ENCODE assay signal across 28 cellular contexts in genomic region chr13:90447034-90447734, GRCh38.
DNase-seq lines count a peak whose midpoint lies in the region; FAIRE-seq and TF ChIP-seq lines count a peak whose summit lies in the region.
"Had no signal": no experiment of that assay in that cellular context is flagged by ENCODE, and none has a peak within 500 bp of the region (broad histone marks: within the 10 kb centered on the region; RNA-seq: fewer than 3 reads in every experiment).

No MANE protein-coding gene starts in this region.

- H3K4me1 ChIP-seq in endodermal cell (ENCODE audit: control insufficient read depth, insufficient read depth, low read length) (peaks cover 3% of the 10 kb centered on the region), osteoblast (ENCODE audit: insufficient read depth, low read length) (peaks cover 24% of the 10 kb centered on the region), testis (peaks cover 4% of the 10 kb centered on the region)
- H3K4me1 ChIP-seq: BLaER1 treated with 17β-estradiol and CSF1 and Interleukin-3, amounts not matched to agents 10 nM and 100 nM had no signal

- H3K36me3 ChIP-seq in endodermal cell (ENCODE audit: control insufficient read depth, insufficient read depth, low read length) (no peaks in the 10 kb centered on the region), osteoblast (ENCODE audit: insufficient read depth, low read length) (no peaks in the 10 kb centered on the region), testis (ENCODE audit: low read depth, missing control alignments) (no peaks in the 10 kb centered on the region)
- H3K36me3 ChIP-seq: BLaER1 treated with 17β-estradiol and CSF1 and Interleukin-3, amounts not matched to agents 10 nM and 100 nM; tibial nerve had no signal

- H3K4me3 ChIP-seq in endodermal cell (ENCODE audit: low read length): peak overlapping the region; percentile 21
- H3K4me3 ChIP-seq in osteoblast (ENCODE audit: insufficient read depth, low read length): no peak overlapping the region
- H3K4me3 ChIP-seq in testis: no peak overlapping the region
- H3K4me3 ChIP-seq: BLaER1 treated with 17β-estradiol and CSF1 and Interleukin-3, amounts not matched to agents 10 nM and 100 nM; skin epidermis; tibial nerve had no signal

- H3K27ac Mint-ChIP-seq in Calu3 (ENCODE audit: unreplicated experiment): peak overlapping the region; percentile 84
- H3K27ac Mint-ChIP-seq in endodermal cell: no peak overlapping the region
- H3K27ac Mint-ChIP-seq: activated CD8-positive, alpha-beta T cell treated with anti-CD3 and anti-CD28 coated beads, Interleukin-2, amount 10 ng/mL, durations not matched to agents 7 days and 5 days; activated naive CD4-positive, alpha-beta T cell treated with anti-CD3 and anti-CD28 coated beads, Interleukin-2, amount 50 U/mL, for 72 hours; activated T-helper 2 cell treated with anti-CD3 and anti-CD28 coated beads, Interferon-gamma antibody, Interleukin-2, Interleukin-4, amounts not matched to agents 10 μg/mL and 5 μg/mL and 100 μg/mL, durations not matched to agents 14 hours and 24 hours and 36 hours; immature natural killer cell; naive thymus-derived CD4-positive, alpha-beta T cell; T-helper 1 cell treated with Interleukin-12 subunit alpha and Interleukin-12 subunit beta and Interleukin-4 antibody, amounts not matched to agents 30 μg/mL and 1 μg/mL, for 36 hours had no signal

- no peaks in the 10 kb centered on the region for H3K27me3 ChIP-seq in endodermal cell (ENCODE audit: control insufficient read depth, insufficient read depth, low read length, poor library complexity, severe bottlenecking)
- H3K27me3 ChIP-seq in osteoblast (ENCODE audit: insufficient read depth, low read length): no peaks in the 10 kb centered on the region
- no peaks in the 10 kb centered on the region for H3K27me3 ChIP-seq in testis
- H3K27me3 ChIP-seq: BLaER1 treated with 17β-estradiol and CSF1 and Interleukin-3, amounts not matched to agents 10 nM and 100 nM; tibial nerve had no signal

- no peak for TF ChIP-seq POLR2A in testis (IDR thresholded peaks at IDR 0.05)

- H3K9ac ChIP-seq in endodermal cell (ENCODE audit: extremely low read depth, low read length, poor library complexity, severe bottlenecking): no peak overlapping the region
- H3K9ac ChIP-seq: BLaER1 treated with 17β-estradiol and CSF1 and Interleukin-3, amounts not matched to agents 10 nM and 100 nM had no signal

- no TSS peak for BruUV-seq in Calu3 (replicated peaks; lab: Mats Ljungman, UMichigan)

- no peak for FAIRE-seq in GM19239 (lab: Jason Lieb, UNC)
- FAIRE-seq in urothelium cell line (lab: Jason Lieb, UNC): no peak
- FAIRE-seq: GM18507 had no signal

- no peaks in the 10 kb centered on the region for H3K27me3 Mint-ChIP-seq in Calu3 (ENCODE audit: unreplicated experiment)
- no peaks in the 10 kb centered on the region for H3K27me3 Mint-ChIP-seq in endodermal cell (ENCODE audit: insufficient read depth)
- H3K27me3 Mint-ChIP-seq: naive thymus-derived CD4-positive, alpha-beta T cell had no signal

- CTCF ChIA-PET in Calu3 (lab: Charles Lee): no interaction called here

- TF ChIP-seq EP300 in Ishikawa (IDR thresholded peaks at IDR 0.05; ENCODE audit: borderline replicate concordance): no peak

- H3K9me3 ChIP-seq in endodermal cell (ENCODE audit: control insufficient read depth, low read length): peaks cover 8% of the 10 kb centered on the region
- H3K9me3 ChIP-seq in osteoblast (ENCODE audit: low read depth, low read length): no peaks in the 10 kb centered on the region
- no peaks in the 10 kb centered on the region for H3K9me3 ChIP-seq in testis
- H3K9me3 ChIP-seq: BLaER1 treated with 17β-estradiol and CSF1 and Interleukin-3, amounts not matched to agents 10 nM and 100 nM; tibial nerve had no signal

- 87 to 100% methylated on average over 1 to 2 of the region's 2 CpGs for WGBS in endodermal cell (ENCODE audit: insufficient coverage in 1 of 2, insufficient read length in 1 of 2), 2 experiments
- WGBS in testis, 2 donors: 95 to 97% methylated on average over 2 of the region's 2 CpGs

- H3K9me3 Mint-ChIP-seq in Calu3 (ENCODE audit: low read depth, unreplicated experiment): peaks cover 2% of the 10 kb centered on the region
- peaks cover 6% of the 10 kb centered on the region for H3K9me3 Mint-ChIP-seq in endodermal cell

- no peaks in the 10 kb centered on the region for H3K36me3 Mint-ChIP-seq in Calu3 (ENCODE audit: insufficient read depth, unreplicated experiment)
- no peaks in the 10 kb centered on the region for H3K36me3 Mint-ChIP-seq in endodermal cell (ENCODE audit: low read depth)
- H3K36me3 Mint-ChIP-seq: activated naive CD4-positive, alpha-beta T cell treated with anti-CD3 and anti-CD28 coated beads, Interleukin-2, amount 50 U/mL, for 72 hours; naive thymus-derived CD4-positive, alpha-beta T cell had no signal

- no peaks in the 10 kb centered on the region for H3K79me2 ChIP-seq in osteoblast (ENCODE audit: insufficient read depth, low read length)

- H4K20me1 ChIP-seq in osteoblast (ENCODE audit: insufficient read depth, low read length): no peaks in the 10 kb centered on the region
- H4K20me1 ChIP-seq: BLaER1 treated with 17β-estradiol and CSF1 and Interleukin-3, amounts not matched to agents 10 nM and 100 nM had no signal

- intact Hi-C loops in Calu3 (cut with micrococcal nuclease; ENCODE audit: unreplicated experiment) (no loop called here), testis (cut with DNase I; ENCODE audit: low total_unique reads) (no loop called here)

- no peak overlapping the region for H3K4me2 ChIP-seq in osteoblast (ENCODE audit: insufficient read depth, low read length)
- H3K4me2 ChIP-seq: BLaER1 treated with 17β-estradiol and CSF1 and Interleukin-3, amounts not matched to agents 10 nM and 100 nM had no signal

- DNase-seq in Calu3: no peak
- DNase-seq in endodermal cell: no peak
- no peak for DNase-seq in osteoblast (ENCODE audit: insufficient read length, low spot score, missing footprints)
- no peak for DNase-seq in testis
- DNase-seq in 8988T: no peak
- no peak for DNase-seq in GM19239 (ENCODE audit: insufficient read length, low spot score)
- DNase-seq in urothelium cell line (ENCODE audit: low spot score): no peak
- DNase-seq: activated CD8-positive, alpha-beta T cell treated with anti-CD3 and anti-CD28 coated beads, Interleukin-2, amount 10 ng/mL, durations not matched to agents 7 days and 5 days; cortex of kidney; DMS79 treated with DMSO at 0.1 percent for 48 hours; GF-D8; hypothalamus; immature natural killer cell; naive thymus-derived CD4-positive, alpha-beta T cell; NCI-H1092; NCI-H1694 treated with DMSO at 0.1 percent for 48 hours; NCI-H2171; NCI-H526 treated with DMSO at 0.1 percent for 48 hours; occipital lobe had no signal

- peak; percentile 19; the same call in 1 of the 2 replicates for TF ChIP-seq RAD21 in Ishikawa (IDR thresholded peaks at IDR 0.05; ENCODE audit: low read depth)

- H2AFZ ChIP-seq in osteoblast (ENCODE audit: low read length): peak overlapping the region; percentile 54

- H3K27ac ChIP-seq in endodermal cell (ENCODE audit: low read depth, low read length) (no peak overlapping the region), osteoblast (ENCODE audit: low read depth, low read length) (no peak overlapping the region), testis (no peak overlapping the region)
- H3K27ac ChIP-seq: BLaER1 treated with 17β-estradiol and CSF1 and Interleukin-3, amounts not matched to agents 10 nM and 100 nM; RWPE1; skin epidermis; tibial nerve had no signal

- TF ChIP-seq CTCF in Calu3 (IDR thresholded peaks at IDR 0.05; ENCODE audit: unreplicated experiment) (no peak), endodermal cell (conservative IDR thresholded peaks at IDR 0.05) (no peak), osteoblast (IDR thresholded peaks at IDR 0.05; ENCODE audit: extremely low read depth, low read depth, low read length) (no peak), testis (IDR thresholded peaks at IDR 0.05) (no peak)

- H3K4me3 Mint-ChIP-seq in Calu3 (ENCODE audit: low read depth, unreplicated experiment) (no peak overlapping the region), endodermal cell (no peak overlapping the region)
- H3K4me3 Mint-ChIP-seq: activated CD8-positive, alpha-beta T cell treated with anti-CD3 and anti-CD28 coated beads, Interleukin-2, amount 10 ng/mL, durations not matched to agents 7 days and 5 days; immature natural killer cell; naive thymus-derived CD4-positive, alpha-beta T cell; T-helper 1 cell treated with Interleukin-12 subunit alpha and Interleukin-12 subunit beta and Interleukin-4 antibody, amounts not matched to agents 30 μg/mL and 1 μg/mL, for 36 hours had no signal

- H3K4me1 Mint-ChIP-seq in Calu3 (ENCODE audit: low read depth, unreplicated experiment) (peaks cover 12% of the 10 kb centered on the region), endodermal cell (no peaks in the 10 kb centered on the region)
- H3K4me1 Mint-ChIP-seq: immature natural killer cell; naive thymus-derived CD4-positive, alpha-beta T cell had no signal

TF ChIP-seq in Ishikawa, 13 proteins besides CTCF, POLR2A, EP300 and RAD21 (continues in another document):
- TF ChIP-seq YY1 (IDR thresholded peaks at IDR 0.05; ENCODE audit: low read depth): 0 out of 2 replicates have a peak, but pooled peaks have one; percentile 13
- TF ChIP-seq EGR1 (IDR thresholded peaks at IDR 0.05): no peak
- no peak for TF ChIP-seq FOXM1 (IDR thresholded peaks at IDR 0.05; ENCODE audit: borderline replicate concordance, low read depth)
- TF ChIP-seq CREB1 (IDR thresholded peaks at IDR 0.05; ENCODE audit: low read depth): no peak
- peak; percentile 78 for TF ChIP-seq NFIC (IDR thresholded peaks at IDR 0.05)
- no peak for TF ChIP-seq CEBPB (IDR thresholded peaks at IDR 0.05)
